1 cellular context compared by ENCODE assay signal in genomic region chr3:30531017-30531570, GRCh38.
TF ChIP-seq lines count a peak whose summit lies in the region.

No MANE protein-coding gene starts in this region.

TF ChIP-seq in HepG2, 621 proteins besides CTCF, POLR2A, EP300 and RAD21 (continued from another document):
- TF ChIP-seq TAF1 (CRISPR knock-in tag; IDR thresholded peaks at IDR 0.05) (no peak), NFKB2 (CRISPR knock-in tag; IDR thresholded peaks at IDR 0.05; ENCODE audit: borderline replicate concordance) (no peak), ZFP36L2 (CRISPR knock-in tag; IDR thresholded peaks at IDR 0.05) (no peak), ZFYVE20 (CRISPR knock-in tag; IDR thresholded peaks at IDR 0.05; ENCODE audit: borderline replicate concordance, low read depth) (no peak), THAP9 (CRISPR knock-in tag; IDR thresholded peaks at IDR 0.05; ENCODE audit: borderline replicate concordance) (no peak), YEATS4 (CRISPR knock-in tag; IDR thresholded peaks at IDR 0.05; ENCODE audit: borderline replicate concordance) (no peak), SCMH1 (CRISPR knock-in tag; IDR thresholded peaks at IDR 0.05; ENCODE audit: borderline replicate concordance) (no peak), PRDM15 (CRISPR knock-in tag; IDR thresholded peaks at IDR 0.05) (no peak), TEAD3 (CRISPR knock-in tag; optimal IDR thresholded peaks at IDR 0.05; ENCODE audit: borderline replicate concordance) (peak; percentile 35), ZNF33A (CRISPR knock-in tag; IDR thresholded peaks at IDR 0.05; ENCODE audit: borderline replicate concordance) (no peak), NFKBIZ (CRISPR knock-in tag; IDR thresholded peaks at IDR 0.05) (no peak), ZNF383 (CRISPR knock-in tag; IDR thresholded peaks at IDR 0.05; ENCODE audit: borderline replicate concordance) (no peak), ZNF841 (CRISPR knock-in tag; IDR thresholded peaks at IDR 0.05; ENCODE audit: borderline replicate concordance) (no peak), HMGA1 (CRISPR knock-in tag; conservative IDR thresholded peaks at IDR 0.05) (no peak), CENPX (CRISPR knock-in tag; IDR thresholded peaks at IDR 0.05) (no peak), TBP (CRISPR knock-in tag; IDR thresholded peaks at IDR 0.05) (no peak), ARNT2 (CRISPR knock-in tag; IDR thresholded peaks at IDR 0.05; ENCODE audit: low read depth) (no peak), ZNF547 (CRISPR knock-in tag; IDR thresholded peaks at IDR 0.05) (no peak), TEAD2 (CRISPR knock-in tag; IDR thresholded peaks at IDR 0.05) (no peak), ZNF235 (CRISPR knock-in tag; IDR thresholded peaks at IDR 0.05; ENCODE audit: borderline replicate concordance) (no peak), ZNF556 (CRISPR knock-in tag; IDR thresholded peaks at IDR 0.05; ENCODE audit: borderline replicate concordance) (no peak), MBNL3 (CRISPR knock-in tag; conservative IDR thresholded peaks at IDR 0.05) (no peak), ZNF781 (CRISPR knock-in tag; IDR thresholded peaks at IDR 0.05; ENCODE audit: borderline replicate concordance, not compliant biosample characterization) (no peak), ZNF674 (CRISPR knock-in tag; IDR thresholded peaks at IDR 0.05; ENCODE audit: low read depth) (no peak), ATM (IDR thresholded peaks at IDR 0.05; ENCODE audit: borderline replicate concordance) (no peak), HNF4G (IDR thresholded peaks at IDR 0.05; ENCODE audit: borderline replicate concordance, low read depth, low read length) (peak; percentile 23; the same call in 1 of the 2 replicates), HNF4G (CRISPR knock-in tag; IDR thresholded peaks at IDR 0.05; ENCODE audit: borderline replicate concordance, low read depth) (no peak), BHLHE40 (IDR thresholded peaks at IDR 0.05; ENCODE audit: low read length) (no peak), ZNF644 (CRISPR knock-in tag; IDR thresholded peaks at IDR 0.05; ENCODE audit: low read depth) (peak; percentile 79), NR3C1 (CRISPR knock-in tag; IDR thresholded peaks at IDR 0.05) (no peak), LBX2 (CRISPR knock-in tag; IDR thresholded peaks at IDR 0.05; ENCODE audit: borderline replicate concordance) (no peak), HNF4A (CRISPR knock-in tag; IDR thresholded peaks at IDR 0.05) (peak; percentile 57), POGZ (CRISPR knock-in tag; IDR thresholded peaks at IDR 0.05) (peak; percentile 21; the same call in 1 of the 2 replicates), ATF7-NPFF (CRISPR knock-in tag; IDR thresholded peaks at IDR 0.05; ENCODE audit: low read depth) (no peak), PITX1 (CRISPR knock-in tag; IDR thresholded peaks at IDR 0.05) (no peak), ZNF160 (CRISPR knock-in tag; IDR thresholded peaks at IDR 0.05) (no peak)
- TF ChIP-seq, protein P1, sequence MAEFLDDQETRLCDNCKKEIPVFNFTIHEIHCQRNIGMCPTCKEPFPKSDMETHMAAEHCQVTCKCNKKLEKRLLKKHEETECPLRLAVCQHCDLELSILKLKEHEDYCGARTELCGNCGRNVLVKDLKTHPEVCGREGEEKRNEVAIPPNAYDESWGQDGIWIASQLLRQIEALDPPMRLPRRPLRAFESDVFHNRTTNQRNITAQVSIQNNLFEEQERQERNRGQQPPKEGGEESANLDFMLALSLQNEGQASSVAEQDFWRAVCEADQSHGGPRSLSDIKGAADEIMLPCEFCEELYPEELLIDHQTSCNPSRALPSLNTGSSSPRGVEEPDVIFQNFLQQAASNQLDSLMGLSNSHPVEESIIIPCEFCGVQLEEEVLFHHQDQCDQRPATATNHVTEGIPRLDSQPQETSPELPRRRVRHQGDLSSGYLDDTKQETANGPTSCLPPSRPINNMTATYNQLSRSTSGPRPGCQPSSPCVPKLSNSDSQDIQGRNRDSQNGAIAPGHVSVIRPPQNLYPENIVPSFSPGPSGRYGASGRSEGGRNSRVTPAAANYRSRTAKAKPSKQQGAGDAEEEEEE (CRISPR knock-in tag; IDR thresholded peaks at IDR 0.05; ENCODE audit: borderline replicate concordance) = no peak
- TF ChIP-seq, protein P2, sequence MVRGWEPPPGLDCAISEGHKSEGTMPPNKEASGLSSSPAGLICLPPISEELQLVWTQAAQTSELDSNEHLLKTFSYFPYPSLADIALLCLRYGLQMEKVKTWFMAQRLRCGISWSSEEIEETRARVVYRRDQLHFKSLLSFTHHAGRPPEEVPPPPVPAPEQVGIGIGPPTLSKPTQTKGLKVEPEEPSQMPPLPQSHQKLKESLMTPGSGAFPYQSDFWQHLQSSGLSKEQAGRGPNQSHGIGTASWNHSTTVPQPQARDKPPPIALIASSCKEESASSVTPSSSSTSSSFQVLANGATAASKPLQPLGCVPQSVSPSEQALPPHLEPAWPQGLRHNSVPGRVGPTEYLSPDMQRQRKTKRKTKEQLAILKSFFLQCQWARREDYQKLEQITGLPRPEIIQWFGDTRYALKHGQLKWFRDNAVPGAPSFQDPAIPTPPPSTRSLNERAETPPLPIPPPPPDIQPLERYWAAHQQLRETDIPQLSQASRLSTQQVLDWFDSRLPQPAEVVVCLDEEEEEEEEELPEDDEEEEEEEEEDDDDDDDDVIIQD (CRISPR knock-in tag; IDR thresholded peaks at IDR 0.05; ENCODE audit: low read depth) = peak; percentile 28; the same call in 1 of the 2 replicates
- TF ChIP-seq, protein P3, sequence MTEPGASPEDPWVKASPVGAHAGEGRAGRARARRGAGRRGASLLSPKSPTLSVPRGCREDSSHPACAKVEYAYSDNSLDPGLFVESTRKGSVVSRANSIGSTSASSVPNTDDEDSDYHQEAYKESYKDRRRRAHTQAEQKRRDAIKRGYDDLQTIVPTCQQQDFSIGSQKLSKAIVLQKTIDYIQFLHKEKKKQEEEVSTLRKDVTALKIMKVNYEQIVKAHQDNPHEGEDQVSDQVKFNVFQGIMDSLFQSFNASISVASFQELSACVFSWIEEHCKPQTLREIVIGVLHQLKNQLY (CRISPR knock-in tag; IDR thresholded peaks at IDR 0.05) = no peak
